In genomic region chr21:33434770-33435360, GRCh38 we compare ENCODE assay signal across 8 cellular contexts. TPM values are rescaled to one million over a fixed set of nuclear protein-coding genes. Genes with fewer than 3 reads are reported as not detected.
A peak's percentile ranks its signal among the peaks of the same experiment; 100 is the strongest.
DNase-seq lines count a peak whose midpoint lies in the region; ATAC-seq and TF ChIP-seq lines count a peak whose summit lies in the region.

No MANE protein-coding gene starts in this region.

- H3K27me3 ChIP-seq in adipocyte (replicated peaks; ENCODE audit: control insufficient read depth, insufficient read depth, low read length) (no peaks in the 10 kb centered on the region), hepatocyte (no peaks in the 10 kb centered on the region)

- H3K4me3 ChIP-seq in adipocyte (ENCODE audit: low read length) (peak overlapping the region; percentile 40), hepatocyte (no peak overlapping the region)

- peak overlapping the region; percentile 67 for H3K9ac ChIP-seq in adipocyte (ENCODE audit: low read length)

- H3K4me2 ChIP-seq in hepatocyte, result no peak overlapping the region

- peaks cover 29% of the 10 kb centered on the region for H3K4me1 ChIP-seq in adipocyte (ENCODE audit: control insufficient read depth, insufficient read depth, low read length)
- H3K4me1 ChIP-seq in hepatocyte (ENCODE audit: insufficient read depth), result peaks cover 3% of the 10 kb centered on the region

- DNase-seq in NOMO-1 (lab: John Stamatoyannopoulos, UW; ENCODE audit: unreplicated experiment in 2 of 2) (peak; percentile 79 to 99), adipocyte (ENCODE audit: low read depth) (peak; percentile 93), hepatocyte (ENCODE audit: low spot score) (peak; percentile 68), DMS153 treated with DMSO at 0.1 percent for 48 hours (lab: John Stamatoyannopoulos, UW; ENCODE audit: unreplicated experiment) (no peak), mucosa of gallbladder (ENCODE audit: low spot score) (no peak)
- peak; percentile 11 for DNase-seq in stimulated activated CD4-positive, alpha-beta T cell treated with anti-CD3 and anti-CD28 coated beads, Interleukin-4, amount 100 ng/mL, for 1 hour

- H2AFZ ChIP-seq in hepatocyte, result no peak overlapping the region

- whole genome bisulfite sequencing in hepatocyte (ENCODE audit: low lambda C conversion rate, missing lambda C conversion rate), result 87% methylated on average over 5 of the region's 5 CpGs

- H3K79me2 ChIP-seq in hepatocyte, result no peaks in the 10 kb centered on the region

- H3K36me3 ChIP-seq in adipocyte (ENCODE audit: control insufficient read depth, insufficient read depth, low read length, severe bottlenecking), result peaks cover 62% of the 10 kb centered on the region
- H3K36me3 ChIP-seq in hepatocyte (replicated peaks; ENCODE audit: insufficient read depth, low read depth), result no peaks in the 10 kb centered on the region

- ATAC-seq in GM18511 (IDR thresholded peaks at IDR 0.05; ENCODE audit: unreplicated experiment) (peak; percentile 82), HG02610 (IDR thresholded peaks at IDR 0.05; ENCODE audit: unreplicated experiment) (peak; percentile 84)

- H3K9me3 ChIP-seq in adipocyte (ENCODE audit: control insufficient read depth, low read length), result no peaks in the 10 kb centered on the region
- no peaks in the 10 kb centered on the region for H3K9me3 ChIP-seq in hepatocyte (ENCODE audit: low read depth)

- no peaks in the 10 kb centered on the region for H4K20me1 ChIP-seq in hepatocyte (ENCODE audit: insufficient read depth, poor library complexity, severe bottlenecking)

- H3K9me2 ChIP-seq in hepatocyte (replicated peaks; ENCODE audit: insufficient read depth), result no peaks in the 10 kb centered on the region

- TF ChIP-seq CTCF in hepatocyte (IDR thresholded peaks at IDR 0.05; ENCODE audit: poor library complexity), result no peak

- H3K27ac ChIP-seq in hepatocyte, result peak overlapping the region; percentile 61

RNA-seq across cellular contexts. Expression of gene IFNGR2, which starts 31.7 kb away (rescaled TPM):
- total RNA-seq in hepatocyte (53.4 and 66.8 TPM in 2 replicates), mucosa of gallbladder (61.3 TPM)
- polyA plus RNA-seq in hepatocyte, result 60.2 and 66.7 TPM in 2 replicates

RNA-seq across cellular contexts. Expression of gene TMEM50B, which starts 44.9 kb away (rescaled TPM):
- 67.5 and 88.0 TPM in 2 replicates for total RNA-seq in hepatocyte
- polyA plus RNA-seq in hepatocyte, result 73.1 and 80.9 TPM in 2 replicates
- 95.0 TPM for total RNA-seq in mucosa of gallbladder

RNA-seq across cellular contexts. Expression of gene DNAJC28, which starts 56.7 kb away (rescaled TPM):
- total RNA-seq in hepatocyte, result 3.8 and 5.8 TPM in 2 replicates
- polyA plus RNA-seq in hepatocyte, result 1.2 and 2.0 TPM in 2 replicates
- 2.8 TPM for total RNA-seq in mucosa of gallbladder

Comparison
In these comparisons a context has a peak if more than half of its experiments do, and no peak if none do; other contexts are left out.
1. DNase-seq: peak in NOMO-1 (2 of 2), adipocyte (single experiment), hepatocyte (single experiment) and stimulated activated CD4-positive, alpha-beta T cell treated with anti-CD3 and anti-CD28 coated beads, Interleukin-4, amount 100 ng/mL, for 1 hour (single experiment); none in DMS153 treated with DMSO at 0.1 percent for 48 hours (single experiment) and mucosa of gallbladder (single experiment).